12 cellular contexts compared by ENCODE assay signal in genomic region chr20:17636523-17637412, GRCh38. TPM values are rescaled to one million over a fixed set of nuclear protein-coding genes. Genes with fewer than 3 reads are reported as not detected.
DNase-seq lines count a peak whose midpoint lies in the region; ATAC-seq and TF ChIP-seq lines count a peak whose summit lies in the region.
"Had no signal": no experiment of that assay in that cellular context is flagged by ENCODE, and none has a peak within 500 bp of the region (broad histone marks: within the 10 kb centered on the region; RNA-seq: fewer than 3 reads in every experiment).

No MANE protein-coding gene starts in this region.

- H3K4me3 ChIP-seq in HEK293 (ENCODE audit: low read depth, low read length) (no peak overlapping the region), heart right ventricle (no peak overlapping the region), suprapubic skin (no peak overlapping the region)
- no peak overlapping the region for H3K4me3 ChIP-seq in naive thymus-derived CD4-positive, alpha-beta T cell (ENCODE audit: low read length)

- peaks cover 0 to 40% (median 4%) of the 10 kb centered on the region in 5 donors for H3K36me3 Mint-ChIP-seq in naive thymus-derived CD4-positive, alpha-beta T cell

- H3K4me3 Mint-ChIP-seq in naive thymus-derived CD4-positive, alpha-beta T cell, result no peak overlapping the region
- H3K4me3 Mint-ChIP-seq: activated T-helper 17 cell treated with anti-CD3 and anti-CD28 coated beads, Interleukin-2, amount 50 U/mL, for 72 hours had no signal

- intact Hi-C loops in heart right ventricle (cut with DNase I) (no loop called here), posterior cingulate gyrus (cut with DNase I) (loop anchor here (1.0 kb wide), 1 partner anchor 45 kb away; no protein-coding TSS in a partner anchor), left colon (cut with DNase I, micrococcal nuclease) (no loop called here)
- intact Hi-C loops in naive thymus-derived CD4-positive, alpha-beta T cell (cut with micrococcal nuclease), result no loop called here

- H3K27me3 ChIP-seq in heart right ventricle (no peaks in the 10 kb centered on the region), suprapubic skin (no peaks in the 10 kb centered on the region)
- H3K27me3 ChIP-seq in naive thymus-derived CD4-positive, alpha-beta T cell (ENCODE audit: control insufficient read depth in 2 of 2, insufficient read depth in 2 of 2, low read length in 2 of 2), result no peaks in the 10 kb centered on the region

- POLR2A ChIA-PET in HEK293 (lab: Yijun Ruan, JAX), result no interaction called here
- POLR2A ChIA-PET in naive thymus-derived CD4-positive, alpha-beta T cell (lab: Charles Lee), result no interaction called here

- DNase-seq in SK-N-DZ (ENCODE audit: low spot score), result peak; percentile 93
- no peak for DNase-seq in heart right ventricle
- DNase-seq in posterior cingulate gyrus, result peak; percentile 71 to 97 (median 79)
- no peak for DNase-seq in left colon
- DNase-seq in naive thymus-derived CD4-positive, alpha-beta T cell, result no peak
- no peak for DNase-seq in suprapubic skin (ENCODE audit: low spot score in 2 of 2)
- DNase-seq: Calu3; effector memory CD4-positive, alpha-beta T cell; Karpas-422 had no signal

- WGBS in heart right ventricle, 2 donors, result 74 to 76% methylated on average over 24 of the region's 24 CpGs
- 76% methylated on average over 18 of the region's 24 CpGs for WGBS in suprapubic skin

- CTCF ChIA-PET in HEK293 (lab: Yijun Ruan, JAX), result interaction anchor here (0.7 kb wide), 1 partner anchor 140 kb away, joined by 4 read pairs; no protein-coding TSS in a partner anchor
- CTCF ChIA-PET in naive thymus-derived CD4-positive, alpha-beta T cell (lab: Charles Lee), result no interaction called here

- no peak overlapping the region for H3K27ac Mint-ChIP-seq in naive thymus-derived CD4-positive, alpha-beta T cell
- H3K27ac Mint-ChIP-seq: activated T-helper 17 cell treated with anti-CD3 and anti-CD28 coated beads, Interleukin-2, amount 50 U/mL, for 72 hours had no signal

- H3K4me1 ChIP-seq in HEK293 (ENCODE audit: control insufficient read depth, insufficient read depth, low read length) (no peaks in the 10 kb centered on the region), heart right ventricle (peaks cover 4 to 68% (median 34%) of the 10 kb centered on the region in 9 donors), suprapubic skin (peaks cover 29% of the 10 kb centered on the region)
- H3K4me1 ChIP-seq in naive thymus-derived CD4-positive, alpha-beta T cell (ENCODE audit: control insufficient read depth in 2 of 2, insufficient read depth in 2 of 2, low read length in 2 of 2), result no peaks in the 10 kb centered on the region

- H3K36me3 ChIP-seq in HEK293 (ENCODE audit: control insufficient read depth in 2 of 2, insufficient read depth in 1 of 2, low read length in 2 of 2), result peaks cover 0 to 89% of the 10 kb centered on the region in 2 experiments; a peak in 1 of 3 replicates
- H3K36me3 ChIP-seq in heart right ventricle, result peaks cover 0 to 100% (median 20%) of the 10 kb centered on the region in 9 donors
- H3K36me3 ChIP-seq in naive thymus-derived CD4-positive, alpha-beta T cell (ENCODE audit: control insufficient read depth in 2 of 3, insufficient read depth in 3 of 3, low read length in 3 of 3), result peaks cover 0 to 73% (median 3%) of the 10 kb centered on the region in 3 experiments
- H3K36me3 ChIP-seq in suprapubic skin, result peaks cover 89% of the 10 kb centered on the region

- no peak for TF ChIP-seq POLR2A in suprapubic skin (IDR thresholded peaks at IDR 0.05)

- TF ChIP-seq EP300 in suprapubic skin (IDR thresholded peaks at IDR 0.05), result no peak

- H3K9me3 ChIP-seq in HEK293 (ENCODE audit: control insufficient read depth, insufficient read depth, low read depth, low read length), result no peaks in the 10 kb centered on the region
- H3K9me3 ChIP-seq in heart right ventricle, result no peaks in the 10 kb centered on the region
- no peaks in the 10 kb centered on the region for H3K9me3 ChIP-seq in naive thymus-derived CD4-positive, alpha-beta T cell (ENCODE audit: control insufficient read depth in 2 of 3, low read length in 3 of 3)
- H3K9me3 ChIP-seq in suprapubic skin, result no peaks in the 10 kb centered on the region

- TF ChIP-seq CTCF in HEK293 (tag by site-specific recombination; IDR thresholded peaks at IDR 0.05) (no peak; the same call in 1 of the 2 replicates), heart right ventricle (IDR thresholded peaks at IDR 0.05) (peak in 3 of 9 donors; percentile 14 to 33 (median 15)), suprapubic skin (IDR thresholded peaks at IDR 0.05) (no peak)

- ATAC-seq in heart right ventricle (peak in 7 of 8 donors; percentile 25 to 60 (median 30)), HG03039 (IDR thresholded peaks at IDR 0.05; ENCODE audit: unreplicated experiment) (no peak), left colon (no peak)
- no peak for ATAC-seq in naive thymus-derived CD4-positive, alpha-beta T cell
- ATAC-seq: activated T-helper 17 cell treated with anti-CD3 and anti-CD28 coated beads, Interleukin-2, amount 50 U/mL, for 72 hours had no signal

- H3K27me3 Mint-ChIP-seq in naive thymus-derived CD4-positive, alpha-beta T cell, result no peaks in the 10 kb centered on the region
- H3K27me3 Mint-ChIP-seq: activated T-helper 17 cell treated with anti-CD3 and anti-CD28 coated beads, Interleukin-2, amount 50 U/mL, for 72 hours had no signal

- H3K27ac ChIP-seq in HEK293 (ENCODE audit: extremely low read depth, low read depth, low read length), result no peak overlapping the region
- peak overlapping the region in 4 of 10 donors; percentile 1 to 35 (median 4) for H3K27ac ChIP-seq in heart right ventricle
- H3K27ac ChIP-seq in naive thymus-derived CD4-positive, alpha-beta T cell (ENCODE audit: low read depth, low read length), result no peak overlapping the region
- H3K27ac ChIP-seq in suprapubic skin, result no peak overlapping the region

- no peaks in the 10 kb centered on the region for H3K9me3 Mint-ChIP-seq in naive thymus-derived CD4-positive, alpha-beta T cell
- H3K9me3 Mint-ChIP-seq: activated T-helper 17 cell treated with anti-CD3 and anti-CD28 coated beads, Interleukin-2, amount 50 U/mL, for 72 hours had no signal

- H3K4me1 Mint-ChIP-seq in naive thymus-derived CD4-positive, alpha-beta T cell, result peaks cover 0 to 6% (median 0%) of the 10 kb centered on the region in 7 donors
- H3K4me1 Mint-ChIP-seq: activated T-helper 17 cell treated with anti-CD3 and anti-CD28 coated beads, Interleukin-2, amount 50 U/mL, for 72 hours had no signal

TF ChIP-seq in HEK293, 187 proteins besides CTCF, POLR2A, EP300 and RAD21:
- no peak for TF ChIP-seq SETDB1 (IDR thresholded peaks at IDR 0.05; ENCODE audit: insufficient read length, low read length)
- no peak for TF ChIP-seq ZNF654 (tag by site-specific recombination; IDR thresholded peaks at IDR 0.05; ENCODE audit: low read depth)
- 0 out of 2 replicates have a peak, but pooled peaks have one; percentile 13 for TF ChIP-seq ZIC2 (tag by site-specific recombination; IDR thresholded peaks at IDR 0.05)
- no peak for TF ChIP-seq ZNF701 (tag by site-specific recombination; IDR thresholded peaks at IDR 0.05)

RNA-seq across cellular contexts. Expression of gene RRBP1, which starts 45.3 kb away (rescaled TPM):
- 9.2 and 14.2 TPM in 2 replicates for polyA plus RNA-seq in SK-N-DZ (2014; cell fraction: cytosol; rRNA removed)
- polyA plus RNA-seq in SK-N-DZ (2014; cell fraction: nucleus; rRNA removed), result 24.2 and 26.9 TPM in 2 replicates
- total RNA-seq in heart right ventricle, result 10 to 100 TPM; 23.5 to 71.3 (median 29.0) TPM
- polyA plus RNA-seq in heart right ventricle, result 10 to 100 TPM; 29.3 to 41.9 TPM
- total RNA-seq in left colon, result 100 to 1,000 TPM; 357 to 460 TPM
- total RNA-seq in naive thymus-derived CD4-positive, alpha-beta T cell, result 10 to 100 TPM; 27.8 to 73.9 (median 29.1) TPM
- polyA plus RNA-seq in naive thymus-derived CD4-positive, alpha-beta T cell, result 10 to 100 TPM in 1 of 2 donors, 1 to 10 TPM in 1; 4.1 to 11.1 TPM
- 10 to 100 TPM; 37.5 to 52.3 (median 41.3) TPM for total RNA-seq in suprapubic skin

Comparison
In these comparisons a context has a peak if more than half of its experiments do, and no peak if none do; other contexts are left out.
1. DNase-seq: peak in SK-N-DZ (single experiment) and posterior cingulate gyrus (10 of 10); none in heart right ventricle (0 of 2), left colon (0 of 2), naive thymus-derived CD4-positive, alpha-beta T cell (0 of 9) and suprapubic skin (0 of 2).
2. ATAC-seq: peak in heart right ventricle (7 of 8); none in HG03039 (single experiment), left colon (single experiment) and naive thymus-derived CD4-positive, alpha-beta T cell (single experiment).
3. RNA of gene RRBP1, which starts 45.3 kb away (total RNA-seq): 357 to 460 TPM in left colon; 37.5 to 52.3 TPM in suprapubic skin, 23.5 to 71.3 TPM in heart right ventricle and 27.8 to 73.9 TPM in naive thymus-derived CD4-positive, alpha-beta T cell; every median in the first group is over 4 times any median in the second.